Comparison of ENCODE assay signal across 29 cellular contexts in the genomic region with DNA sequence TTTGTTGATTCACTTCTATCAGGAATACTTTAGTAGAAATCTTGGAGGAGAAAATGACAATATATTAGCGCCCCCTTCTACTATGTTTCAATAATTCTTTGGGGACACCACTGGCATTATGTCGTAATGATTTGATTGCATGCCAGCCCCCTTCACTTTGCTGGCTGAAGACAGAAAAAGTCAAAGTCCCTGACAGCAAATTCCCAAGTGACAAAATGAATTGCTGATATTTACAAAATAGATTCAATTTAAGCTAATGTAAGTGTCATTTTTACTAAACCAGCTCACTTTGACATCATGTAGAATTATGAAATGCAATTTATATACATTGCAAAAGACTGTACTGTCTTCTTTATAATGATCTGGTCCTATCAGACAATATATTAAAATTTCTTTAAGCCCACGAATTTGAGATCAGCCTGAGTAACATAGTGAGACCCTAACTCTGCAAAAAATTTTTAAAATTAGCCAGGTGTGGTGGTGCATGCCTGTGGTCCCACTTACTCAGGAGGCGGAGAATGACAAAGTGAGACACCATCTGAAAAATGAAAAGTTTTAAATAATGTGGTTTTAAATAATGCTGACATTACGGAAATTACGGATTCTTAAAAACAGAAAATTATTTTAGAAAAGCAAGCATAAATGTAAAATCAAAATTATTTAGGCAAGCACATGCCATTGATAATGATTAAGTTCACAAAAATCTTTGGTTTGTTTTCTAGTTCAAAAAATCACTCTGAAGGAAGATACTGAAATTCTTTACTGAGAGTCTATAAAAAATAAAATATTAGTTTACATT.
"Had no signal": no experiment of that assay in that cellular context is flagged by ENCODE, and none has a peak within 500 bp of the region (broad histone marks: within the 10 kb centered on the region; RNA-seq: fewer than 3 reads in every experiment).

No MANE protein-coding gene starts in this region.

- H3K4me3 ChIP-seq: coronary artery, dorsolateral prefrontal cortex, gastrocnemius medialis, heart left ventricle had no signal

- H3K9me3 ChIP-seq: gastrocnemius medialis had no signal

- FAIRE-seq: astrocyte, bronchial epithelial cell had no signal

- ATAC-seq: activated T-cell treated with anti-CD3 and anti-CD28 coated beads, Interleukin-2, amount 50 U/mL, for 72 hours; esophagus mucosa; gastrocnemius medialis; heart left ventricle; WTC11 had no signal

- H3K27ac ChIP-seq: brain microvascular endothelial cell, coronary artery, dorsolateral prefrontal cortex, gastrocnemius medialis, heart left ventricle, VCaP had no signal

- H3K4me1 ChIP-seq: gastrocnemius medialis, heart left ventricle had no signal

- DNase-seq: activated CD4-positive, alpha-beta memory T cell treated with anti-CD3 and anti-CD28 coated beads, Interleukin-2, amount 10 ng/mL, durations not matched to agents 7 days and 5 days; activated CD4-positive, alpha-beta T cell treated with anti-CD3 and anti-CD28 coated beads for 1 hour; activated CD4-positive, alpha-beta T cell treated with anti-CD3 and anti-CD28 coated beads for 4 hours; activated CD4-positive, alpha-beta T cell treated with anti-CD3 and anti-CD28 coated beads, Interleukin-2, amount 10 ng/mL, durations not matched to agents 7 days and 5 days; activated CD4-positive, alpha-beta T cell treated with anti-CD3 and anti-CD28 coated beads, Interleukin-2, amount 50 U/mL, for 4 hours; activated CD8-positive, alpha-beta memory T cell treated with anti-CD3 and anti-CD28 coated beads, Interleukin-2, amount 50 U/mL, for 48 hours; activated gamma-delta T cell treated with Interleukin-2 at 50 U/mL for 16 hours; activated naive CD4-positive, alpha-beta T cell treated with anti-CD3 and anti-CD28 coated beads, Interleukin-2, amount 50 U/mL, for 16 hours; activated naive CD4-positive, alpha-beta T cell treated with Interleukin-2 at 50 U/mL for 16 hours; activated T-cell treated with anti-CD3 and anti-CD28 coated beads for 4 hours; activated T-cell treated with anti-CD3 and anti-CD28 coated beads, Interleukin-2, amount 50 U/mL, for 24 hours; activated T-cell treated with anti-CD3 and anti-CD28 coated beads, Interleukin-2, amount 50 U/mL, for 72 hours; amniotic stem cell; anterior cingulate cortex; brain microvascular endothelial cell; dorsolateral prefrontal cortex; effector memory CD4-positive, alpha-beta T cell; endodermal cell; foreskin fibroblast; gastrocnemius medialis; glutamatergic neuron; heart left ventricle; T-helper 2 cell had no signal
